ENCODE assay signal across 1 cellular context in the genomic region with DNA sequence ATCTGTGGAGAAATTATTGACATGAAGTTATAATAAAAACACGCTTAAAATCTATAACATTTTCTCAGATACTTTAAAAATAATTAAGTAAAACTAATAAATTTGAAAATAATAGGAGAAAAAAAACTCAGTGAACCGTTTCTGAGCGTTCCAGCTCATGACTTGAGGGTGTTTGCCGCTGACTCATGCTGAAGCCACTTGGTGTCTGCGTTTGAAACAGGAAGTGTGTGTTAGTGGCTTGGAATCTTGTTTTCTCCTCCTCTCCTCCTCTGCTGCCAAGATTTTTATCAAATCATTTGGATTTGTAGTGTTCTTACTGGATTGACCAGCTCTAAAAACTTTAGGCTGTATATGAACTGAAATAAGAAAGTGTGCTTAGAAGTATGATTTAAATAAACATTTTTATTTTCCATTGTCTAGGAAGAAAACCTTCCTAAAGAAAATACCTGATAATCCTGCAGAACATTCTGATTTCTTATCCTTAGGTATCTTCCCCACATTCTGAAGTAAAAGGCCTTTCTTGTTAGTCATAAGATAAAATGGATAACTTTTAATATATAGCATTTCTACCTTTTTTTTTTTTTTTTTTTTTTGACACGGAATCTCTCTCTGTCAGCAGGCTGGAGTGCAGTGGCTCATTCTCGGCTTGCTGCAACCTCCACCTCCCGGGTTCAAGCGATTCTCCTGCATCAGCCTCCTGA.
TF ChIP-seq lines count a peak whose summit lies in the region.

No MANE protein-coding gene starts in this region.

TF ChIP-seq in K562, 482 proteins besides CTCF, POLR2A, EP300 and RAD21 (continued from another document and continues in another):
- TF ChIP-seq, protein P1, sequence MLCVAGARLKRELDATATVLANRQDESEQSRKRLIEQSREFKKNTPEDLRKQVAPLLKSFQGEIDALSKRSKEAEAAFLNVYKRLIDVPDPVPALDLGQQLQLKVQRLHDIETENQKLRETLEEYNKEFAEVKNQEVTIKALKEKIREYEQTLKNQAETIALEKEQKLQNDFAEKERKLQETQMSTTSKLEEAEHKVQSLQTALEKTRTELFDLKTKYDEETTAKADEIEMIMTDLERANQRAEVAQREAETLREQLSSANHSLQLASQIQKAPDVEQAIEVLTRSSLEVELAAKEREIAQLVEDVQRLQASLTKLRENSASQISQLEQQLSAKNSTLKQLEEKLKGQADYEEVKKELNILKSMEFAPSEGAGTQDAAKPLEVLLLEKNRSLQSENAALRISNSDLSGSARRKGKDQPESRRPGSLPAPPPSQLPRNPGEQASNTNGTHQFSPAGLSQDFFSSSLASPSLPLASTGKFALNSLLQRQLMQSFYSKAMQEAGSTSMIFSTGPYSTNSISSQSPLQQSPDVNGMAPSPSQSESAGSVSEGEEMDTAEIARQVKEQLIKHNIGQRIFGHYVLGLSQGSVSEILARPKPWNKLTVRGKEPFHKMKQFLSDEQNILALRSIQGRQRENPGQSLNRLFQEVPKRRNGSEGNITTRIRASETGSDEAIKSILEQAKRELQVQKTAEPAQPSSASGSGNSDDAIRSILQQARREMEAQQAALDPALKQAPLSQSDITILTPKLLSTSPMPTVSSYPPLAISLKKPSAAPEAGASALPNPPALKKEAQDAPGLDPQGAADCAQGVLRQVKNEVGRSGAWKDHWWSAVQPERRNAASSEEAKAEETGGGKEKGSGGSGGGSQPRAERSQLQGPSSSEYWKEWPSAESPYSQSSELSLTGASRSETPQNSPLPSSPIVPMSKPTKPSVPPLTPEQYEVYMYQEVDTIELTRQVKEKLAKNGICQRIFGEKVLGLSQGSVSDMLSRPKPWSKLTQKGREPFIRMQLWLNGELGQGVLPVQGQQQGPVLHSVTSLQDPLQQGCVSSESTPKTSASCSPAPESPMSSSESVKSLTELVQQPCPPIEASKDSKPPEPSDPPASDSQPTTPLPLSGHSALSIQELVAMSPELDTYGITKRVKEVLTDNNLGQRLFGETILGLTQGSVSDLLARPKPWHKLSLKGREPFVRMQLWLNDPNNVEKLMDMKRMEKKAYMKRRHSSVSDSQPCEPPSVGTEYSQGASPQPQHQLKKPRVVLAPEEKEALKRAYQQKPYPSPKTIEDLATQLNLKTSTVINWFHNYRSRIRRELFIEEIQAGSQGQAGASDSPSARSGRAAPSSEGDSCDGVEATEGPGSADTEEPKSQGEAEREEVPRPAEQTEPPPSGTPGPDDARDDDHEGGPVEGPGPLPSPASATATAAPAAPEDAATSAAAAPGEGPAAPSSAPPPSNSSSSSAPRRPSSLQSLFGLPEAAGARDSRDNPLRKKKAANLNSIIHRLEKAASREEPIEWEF (CRISPR knock-in tag; IDR thresholded peaks at IDR 0.05), result no peak
- TF ChIP-seq ZNF436 (CRISPR knock-in tag; IDR thresholded peaks at IDR 0.05) (no peak), TAF1 (IDR thresholded peaks at IDR 0.05; ENCODE audit: control insufficient read depth, extremely low read depth, insufficient read depth, low read length, severe bottlenecking) (peak; percentile 78), ETV1 (tag; conservative IDR thresholded peaks at IDR 0.05; ENCODE audit: low read depth) (peak; percentile 84), SNIP1 (IDR thresholded peaks at IDR 0.05; ENCODE audit: low read depth) (no peak), ZNF707 (CRISPR knock-in tag; conservative IDR thresholded peaks at IDR 0.05) (no peak), KHSRP (IDR thresholded peaks at IDR 0.05) (no peak), TAF9B (IDR thresholded peaks at IDR 0.05; ENCODE audit: partially characterized antibody) (peak; percentile 69), RBM25 (IDR thresholded peaks at IDR 0.05; ENCODE audit: low read depth, low read length, severe bottlenecking) (no peak), SPI1 (IDR thresholded peaks at IDR 0.05; ENCODE audit: borderline replicate concordance, low read depth, low read length) (peak; percentile 99), KLF13 (tag; IDR thresholded peaks at IDR 0.05; ENCODE audit: borderline replicate concordance, low read depth) (no peak), DPF2 (IDR thresholded peaks at IDR 0.05) (peak; percentile 88), HOXB6 (CRISPR knock-in tag; IDR thresholded peaks at IDR 0.05; ENCODE audit: borderline replicate concordance) (no peak), NCOA6 (IDR thresholded peaks at IDR 0.05) (no peak), ARID1B (IDR thresholded peaks at IDR 0.05) (peak; percentile 77), HDAC1 (IDR thresholded peaks at IDR 0.05) (peak in 1 of 2 experiments; percentile 38; a peak in 1 of 4 replicates), EWSR1 (IDR thresholded peaks at IDR 0.05; ENCODE audit: borderline replicate concordance, low read depth, partially characterized antibody) (no peak), CBFA2T3 (IDR thresholded peaks at IDR 0.05) (no peak), GATAD2B (IDR thresholded peaks at IDR 0.05; ENCODE audit: borderline replicate concordance) (peak; percentile 51), ZNF778 (CRISPR knock-in tag; IDR thresholded peaks at IDR 0.05) (no peak), KAT7 (CRISPR knock-in tag; IDR thresholded peaks at IDR 0.05; ENCODE audit: borderline replicate concordance) (no peak)
- TF ChIP-seq, protein P2, sequence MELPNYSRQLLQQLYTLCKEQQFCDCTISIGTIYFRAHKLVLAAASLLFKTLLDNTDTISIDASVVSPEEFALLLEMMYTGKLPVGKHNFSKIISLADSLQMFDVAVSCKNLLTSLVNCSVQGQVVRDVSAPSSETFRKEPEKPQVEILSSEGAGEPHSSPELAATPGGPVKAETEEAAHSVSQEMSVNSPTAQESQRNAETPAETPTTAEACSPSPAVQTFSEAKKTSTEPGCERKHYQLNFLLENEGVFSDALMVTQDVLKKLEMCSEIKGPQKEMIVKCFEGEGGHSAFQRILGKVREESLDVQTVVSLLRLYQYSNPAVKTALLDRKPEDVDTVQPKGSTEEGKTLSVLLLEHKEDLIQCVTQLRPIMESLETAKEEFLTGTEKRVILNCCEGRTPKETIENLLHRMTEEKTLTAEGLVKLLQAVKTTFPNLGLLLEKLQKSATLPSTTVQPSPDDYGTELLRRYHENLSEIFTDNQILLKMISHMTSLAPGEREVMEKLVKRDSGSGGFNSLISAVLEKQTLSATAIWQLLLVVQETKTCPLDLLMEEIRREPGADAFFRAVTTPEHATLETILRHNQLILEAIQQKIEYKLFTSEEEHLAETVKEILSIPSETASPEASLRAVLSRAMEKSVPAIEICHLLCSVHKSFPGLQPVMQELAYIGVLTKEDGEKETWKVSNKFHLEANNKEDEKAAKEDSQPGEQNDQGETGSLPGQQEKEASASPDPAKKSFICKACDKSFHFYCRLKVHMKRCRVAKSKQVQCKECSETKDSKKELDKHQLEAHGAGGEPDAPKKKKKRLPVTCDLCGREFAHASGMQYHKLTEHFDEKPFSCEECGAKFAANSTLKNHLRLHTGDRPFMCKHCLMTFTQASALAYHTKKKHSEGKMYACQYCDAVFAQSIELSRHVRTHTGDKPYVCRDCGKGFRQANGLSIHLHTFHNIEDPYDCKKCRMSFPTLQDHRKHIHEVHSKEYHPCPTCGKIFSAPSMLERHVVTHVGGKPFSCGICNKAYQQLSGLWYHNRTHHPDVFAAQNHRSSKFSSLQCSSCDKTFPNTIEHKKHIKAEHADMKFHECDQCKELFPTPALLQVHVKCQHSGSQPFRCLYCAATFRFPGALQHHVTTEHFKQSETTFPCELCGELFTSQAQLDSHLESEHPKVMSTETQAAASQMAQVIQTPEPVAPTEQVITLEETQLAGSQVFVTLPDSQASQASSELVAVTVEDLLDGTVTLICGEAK (IDR thresholded peaks at IDR 0.05), result no peak
- TF ChIP-seq, protein P2 (CRISPR knock-in tag; IDR thresholded peaks at IDR 0.05), result no peak
- TF ChIP-seq, protein P3, sequence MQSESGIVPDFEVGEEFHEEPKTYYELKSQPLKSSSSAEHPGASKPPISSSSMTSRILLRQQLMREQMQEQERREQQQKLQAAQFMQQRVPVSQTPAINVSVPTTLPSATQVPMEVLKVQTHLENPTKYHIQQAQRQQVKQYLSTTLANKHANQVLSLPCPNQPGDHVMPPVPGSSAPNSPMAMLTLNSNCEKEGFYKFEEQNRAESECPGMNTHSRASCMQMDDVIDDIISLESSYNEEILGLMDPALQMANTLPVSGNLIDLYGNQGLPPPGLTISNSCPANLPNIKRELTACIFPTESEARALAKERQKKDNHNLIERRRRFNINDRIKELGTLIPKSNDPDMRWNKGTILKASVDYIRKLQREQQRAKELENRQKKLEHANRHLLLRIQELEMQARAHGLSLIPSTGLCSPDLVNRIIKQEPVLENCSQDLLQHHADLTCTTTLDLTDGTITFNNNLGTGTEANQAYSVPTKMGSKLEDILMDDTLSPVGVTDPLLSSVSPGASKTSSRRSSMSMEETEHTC (IDR thresholded peaks at IDR 0.05), result 0 out of 2 replicates have a peak, but pooled peaks have one; percentile 61
- TF ChIP-seq, protein P4, sequence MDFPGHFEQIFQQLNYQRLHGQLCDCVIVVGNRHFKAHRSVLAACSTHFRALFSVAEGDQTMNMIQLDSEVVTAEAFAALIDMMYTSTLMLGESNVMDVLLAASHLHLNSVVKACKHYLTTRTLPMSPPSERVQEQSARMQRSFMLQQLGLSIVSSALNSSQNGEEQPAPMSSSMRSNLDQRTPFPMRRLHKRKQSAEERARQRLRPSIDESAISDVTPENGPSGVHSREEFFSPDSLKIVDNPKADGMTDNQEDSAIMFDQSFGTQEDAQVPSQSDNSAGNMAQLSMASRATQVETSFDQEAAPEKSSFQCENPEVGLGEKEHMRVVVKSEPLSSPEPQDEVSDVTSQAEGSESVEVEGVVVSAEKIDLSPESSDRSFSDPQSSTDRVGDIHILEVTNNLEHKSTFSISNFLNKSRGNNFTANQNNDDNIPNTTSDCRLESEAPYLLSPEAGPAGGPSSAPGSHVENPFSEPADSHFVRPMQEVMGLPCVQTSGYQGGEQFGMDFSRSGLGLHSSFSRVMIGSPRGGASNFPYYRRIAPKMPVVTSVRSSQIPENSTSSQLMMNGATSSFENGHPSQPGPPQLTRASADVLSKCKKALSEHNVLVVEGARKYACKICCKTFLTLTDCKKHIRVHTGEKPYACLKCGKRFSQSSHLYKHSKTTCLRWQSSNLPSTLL (IDR thresholded peaks at IDR 0.05), result no peak
- TF ChIP-seq, protein P5, sequence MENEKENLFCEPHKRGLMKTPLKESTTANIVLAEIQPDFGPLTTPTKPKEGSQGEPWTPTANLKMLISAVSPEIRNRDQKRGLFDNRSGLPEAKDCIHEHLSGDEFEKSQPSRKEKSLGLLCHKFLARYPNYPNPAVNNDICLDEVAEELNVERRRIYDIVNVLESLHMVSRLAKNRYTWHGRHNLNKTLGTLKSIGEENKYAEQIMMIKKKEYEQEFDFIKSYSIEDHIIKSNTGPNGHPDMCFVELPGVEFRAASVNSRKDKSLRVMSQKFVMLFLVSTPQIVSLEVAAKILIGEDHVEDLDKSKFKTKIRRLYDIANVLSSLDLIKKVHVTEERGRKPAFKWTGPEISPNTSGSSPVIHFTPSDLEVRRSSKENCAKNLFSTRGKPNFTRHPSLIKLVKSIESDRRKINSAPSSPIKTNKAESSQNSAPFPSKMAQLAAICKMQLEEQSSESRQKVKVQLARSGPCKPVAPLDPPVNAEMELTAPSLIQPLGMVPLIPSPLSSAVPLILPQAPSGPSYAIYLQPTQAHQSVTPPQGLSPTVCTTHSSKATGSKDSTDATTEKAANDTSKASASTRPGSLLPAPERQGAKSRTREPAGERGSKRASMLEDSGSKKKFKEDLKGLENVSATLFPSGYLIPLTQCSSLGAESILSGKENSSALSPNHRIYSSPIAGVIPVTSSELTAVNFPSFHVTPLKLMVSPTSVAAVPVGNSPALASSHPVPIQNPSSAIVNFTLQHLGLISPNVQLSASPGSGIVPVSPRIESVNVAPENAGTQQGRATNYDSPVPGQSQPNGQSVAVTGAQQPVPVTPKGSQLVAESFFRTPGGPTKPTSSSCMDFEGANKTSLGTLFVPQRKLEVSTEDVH (IDR thresholded peaks at IDR 0.05; ENCODE audit: low read depth, partially characterized antibody), result peak; percentile 54
